8 cellular contexts compared by ENCODE assay signal in genomic region chr1:35192056-35192852, GRCh38. TPM values are rescaled to one million over a fixed set of nuclear protein-coding genes. Genes with fewer than 3 reads are reported as not detected.
DNase-seq lines count a peak whose midpoint lies in the region; ATAC-seq and TF ChIP-seq lines count a peak whose summit lies in the region.

No MANE protein-coding gene starts in this region.

- H3K27me3 ChIP-seq in dorsolateral prefrontal cortex: no peaks in the 10 kb centered on the region
- H3K27me3 ChIP-seq in lower lobe of right lung (ENCODE audit: low read depth): no peaks in the 10 kb centered on the region

- no peaks in the 10 kb centered on the region for H3K9me3 ChIP-seq in lower lobe of right lung

- peak overlapping the region; percentile 98 for H3K27ac Mint-ChIP-seq in activated CD4-positive, alpha-beta memory T cell treated with anti-CD3 and anti-CD28 coated beads for 36 hours

- peak overlapping the region; percentile 73 to 100 (median 98) for H3K27ac ChIP-seq in dorsolateral prefrontal cortex
- peak overlapping the region; percentile 99 for H3K27ac ChIP-seq in lower lobe of right lung

- peaks cover 41% of the 10 kb centered on the region for H3K36me3 ChIP-seq in lower lobe of right lung

- in situ Hi-C loops in ACHN (cut with HindIII; ENCODE audit: low pct_ligation_motif_present, low pct_unique_long_range_greater_than_20kb, low sequenced_read_pairs) (no loop called here), GM18951 (cut with MboI; ENCODE audit: low sequenced_read_pairs, unreplicated experiment) (no loop called here)

- H3K36me3 Mint-ChIP-seq in activated CD4-positive, alpha-beta memory T cell treated with anti-CD3 and anti-CD28 coated beads for 36 hours: peaks cover 48% of the 10 kb centered on the region

- peak in 38 of 56 donors; percentile 7 to 67 (median 37) for TF ChIP-seq CTCF in dorsolateral prefrontal cortex (IDR thresholded peaks at IDR 0.05 in 54 of 56, conservative IDR thresholded peaks at IDR 0.05 in 2 of 56; ENCODE audit: low read depth in 1 of 56, partially characterized antibody in 56 of 56)
- peak; percentile 26 for TF ChIP-seq CTCF in lower lobe of right lung (IDR thresholded peaks at IDR 0.05)

- CTCF ChIA-PET in activated CD4-positive, alpha-beta memory T cell treated with anti-CD3 and anti-CD28 coated beads for 36 hours (lab: Charles Lee): interaction anchor here (0.7 kb wide), 1 partner anchor 10 kb away, joined by 7 read pairs; no protein-coding TSS in a partner anchor

- TF ChIP-seq POLR2A in GM18951 (IDR thresholded peaks at IDR 0.05; ENCODE audit: extremely low read depth, insufficient read depth, insufficient read length): peak; percentile 72

- ATAC-seq in HG03442 (IDR thresholded peaks at IDR 0.05; ENCODE audit: unreplicated experiment) (peak; percentile 29), lower lobe of right lung (peak; percentile 86 to 89)

- no peaks in the 10 kb centered on the region for H3K9me3 Mint-ChIP-seq in activated CD4-positive, alpha-beta memory T cell treated with anti-CD3 and anti-CD28 coated beads for 36 hours

- H3K4me1 ChIP-seq in lower lobe of right lung: peaks cover 47% of the 10 kb centered on the region

- no peaks in the 10 kb centered on the region for H3K27me3 Mint-ChIP-seq in activated CD4-positive, alpha-beta memory T cell treated with anti-CD3 and anti-CD28 coated beads for 36 hours

- peak overlapping the region; percentile 95 for H3K4me3 Mint-ChIP-seq in activated CD4-positive, alpha-beta memory T cell treated with anti-CD3 and anti-CD28 coated beads for 36 hours

- intact Hi-C loops in activated CD4-positive, alpha-beta memory T cell treated with anti-CD3 and anti-CD28 coated beads for 36 hours (cut with micrococcal nuclease): loop anchor here (2.0 to 5.0 kb wide), 7 partner anchors 77 to 965 kb away; partner anchors contain the start of genes C1orf216, CLSPN, KIAA0319L and MAP7D1
- intact Hi-C loops in dorsolateral prefrontal cortex (cut with DNase I): loop anchor here (2.0 to 5.0 kb wide), 6 partner anchors 75 to 369 kb away; partner anchors contain the start of genes ZMYM6 (in 2 of the 2), KIAA0319L (in 1 of the 2), NCDN (in 1 of the 2) and ZMYM1 (in 1 of the 2)
- intact Hi-C loops in lower lobe of right lung (cut with DNase I): no loop called here

- peaks cover 42% of the 10 kb centered on the region for H3K4me1 Mint-ChIP-seq in activated CD4-positive, alpha-beta memory T cell treated with anti-CD3 and anti-CD28 coated beads for 36 hours (ENCODE audit: low read depth)

- H3K4me3 ChIP-seq in dorsolateral prefrontal cortex (peak overlapping the region; percentile 65 to 100 (median 95)), lower lobe of right lung (peak overlapping the region; percentile 97)

- POLR2A ChIA-PET in activated CD4-positive, alpha-beta memory T cell treated with anti-CD3 and anti-CD28 coated beads for 36 hours (lab: Charles Lee): interaction anchor here (0.9 to 1.6 kb wide), 5 partner anchors 11 to 333 kb away, joined by 3 to 12 read pairs (median 3); partner anchors contain the start of gene SMIM12

- peak; percentile 70 for DNase-seq in ACHN
- peak; percentile 87 for DNase-seq in NCI-H82 (lab: John Stamatoyannopoulos, UW)
- peak; percentile 92 for DNase-seq in activated CD4-positive, alpha-beta memory T cell treated with anti-CD3 and anti-CD28 coated beads for 36 hours
- DNase-seq in dorsolateral prefrontal cortex: peak; percentile 44 to 88 (median 70)
- DNase-seq in lower lobe of right lung: peak; percentile 91
- peak; percentile 86 to 91 for DNase-seq in stimulated activated CD4-positive, alpha-beta T cell treated with anti-CD3 and anti-CD28 coated beads, Interleukin-4, amount 100 ng/mL, for 48 hours (ENCODE audit: low read depth in 2 of 2)

RNA-seq across cellular contexts. Expression of gene SFPQ, which starts 0.7 kb away (rescaled TPM):
- total RNA-seq in activated CD4-positive, alpha-beta memory T cell treated with anti-CD3 and anti-CD28 coated beads for 36 hours: 100 to 1,000 TPM; 259 to 275 TPM
- 100 to 1,000 TPM; 173 to 335 (median 231) TPM for total RNA-seq in dorsolateral prefrontal cortex
- 182 TPM for total RNA-seq in lower lobe of right lung

Comparison
In these comparisons a context has a peak if more than half of its experiments do, and no peak if none do; other contexts are left out.
1. Peak in every context shown above with its lines: DNase-seq, ATAC-seq, H3K4me3 ChIP-seq and H3K27ac ChIP-seq.